Comparison of ENCODE assay signal across 25 cellular contexts in the genomic region with DNA sequence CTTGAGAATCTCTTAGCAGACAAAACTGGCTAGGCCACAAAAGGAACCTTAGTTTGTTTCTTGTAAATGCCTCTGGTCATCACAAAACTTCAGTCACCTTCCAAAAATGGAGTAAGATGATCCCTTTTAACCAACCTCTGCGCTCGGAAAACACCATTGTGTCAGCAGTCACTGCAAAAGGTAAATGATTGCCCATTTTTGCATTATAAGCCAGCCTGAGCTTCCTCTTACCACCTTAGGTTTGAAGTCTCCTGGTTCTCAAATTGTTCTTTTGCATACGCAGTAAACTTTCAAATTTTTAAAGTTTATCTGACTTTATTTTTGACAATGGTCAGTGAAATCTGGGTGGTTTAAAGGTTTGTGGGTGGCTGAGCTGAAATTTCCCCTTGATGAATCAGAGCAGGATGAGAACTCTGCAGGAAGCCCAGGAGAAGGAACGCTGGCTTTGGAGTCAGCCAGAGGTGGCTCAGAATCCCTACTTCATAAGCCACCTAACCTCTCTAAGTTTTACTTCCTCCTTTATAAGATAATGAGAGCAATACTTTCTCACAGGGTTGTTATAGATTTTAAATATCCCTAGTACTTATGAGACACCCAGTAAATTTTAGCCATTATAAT.
A peak's percentile ranks its signal among the peaks of the same experiment; 100 is the strongest.
DNase-seq lines count a peak whose midpoint lies in the region; ATAC-seq lines count a peak whose summit lies in the region.
"Had no signal": no experiment of that assay in that cellular context is flagged by ENCODE, and none has a peak within 500 bp of the region (broad histone marks: within the 10 kb centered on the region; RNA-seq: fewer than 3 reads in every experiment).

No MANE protein-coding gene starts in this region.

- H3K27ac ChIP-seq in epithelial cell of prostate, result peak overlapping the region; percentile 5
- no peak overlapping the region for H3K27ac ChIP-seq in caudate nucleus (ENCODE audit: low read depth, low read length)
- H3K27ac ChIP-seq: BLaER1 treated with 17β-estradiol and CSF1 and Interleukin-3, amounts not matched to agents 10 nM and 100 nM; right atrium auricular region; stomach; transverse colon had no signal

- peak; percentile 51 for ATAC-seq in GM21619 (IDR thresholded peaks at IDR 0.05; ENCODE audit: unreplicated experiment)
- ATAC-seq in HG03469 (IDR thresholded peaks at IDR 0.05; ENCODE audit: unreplicated experiment), result peak; percentile 47
- no peak for ATAC-seq in GM18909 (IDR thresholded peaks at IDR 0.05; ENCODE audit: poor library complexity, unreplicated experiment)
- no peak for ATAC-seq in HG02623 (IDR thresholded peaks at IDR 0.05; ENCODE audit: unreplicated experiment)
- ATAC-seq: activated T-cell treated with anti-CD3 and anti-CD28 coated beads, Interleukin-2, amount 50 U/mL, for 72 hours; left lobe of liver; natural killer cell had no signal

- DNase-seq in ELR (ENCODE audit: low read depth), result peak; percentile 0
- DNase-seq in epithelial cell of prostate (ENCODE audit: low read depth, low spot score), result no peak
- DNase-seq in NK-92 (lab: John Stamatoyannopoulos, UW; ENCODE audit: unreplicated experiment), result no peak
- DNase-seq in caudate nucleus (lab: John Stamatoyannopoulos, UW), result no peak
- DNase-seq: activated CD4-positive, alpha-beta T cell treated with anti-CD3 and anti-CD28 coated beads for 4 hours; activated naive CD4-positive, alpha-beta T cell treated with anti-CD3 and anti-CD28 coated beads for 36 hours; activated T-cell treated with anti-CD3 and anti-CD28 coated beads, Interleukin-2, amount 50 U/mL, for 72 hours; amniotic stem cell; Calu3; EL; GOT3; natural killer cell; NCI-H1092; NCI-H1930; NCI-H345; stimulated activated CD4-positive, alpha-beta T cell treated with anti-CD3 and anti-CD28 coated beads, Interleukin-12 subunit alpha, Interleukin-12 subunit beta, amount 100 ng/mL, for 4 hours; stomach; transverse colon had no signal

Comparison
In these comparisons a context has a peak if more than half of its experiments do, and no peak if none do; other contexts are left out.
1. ATAC-seq: peak in GM21619 (single experiment) and HG03469 (single experiment); none in GM18909 (single experiment) and HG02623 (single experiment).